9 cellular contexts compared by ENCODE assay signal in genomic region chr11:69639843-69640242, GRCh38. TPM values are rescaled to one million over a fixed set of nuclear protein-coding genes. Genes with fewer than 3 reads are reported as not detected.
DNase-seq lines count a peak whose midpoint lies in the region; ATAC-seq lines count a peak whose summit lies in the region.
"Had no signal": no experiment of that assay in that cellular context is flagged by ENCODE, and none has a peak within 500 bp of the region (broad histone marks: within the 10 kb centered on the region; RNA-seq: fewer than 3 reads in every experiment).

No MANE protein-coding gene starts in this region.

- H3K27me3 ChIP-seq in ACC112 (ENCODE audit: insufficient read depth, low read length) (no peaks in the 10 kb centered on the region), MG63 (no peaks in the 10 kb centered on the region), mucosa of rectum (ENCODE audit: control insufficient read depth in 2 of 2, insufficient read depth in 2 of 2, low read length in 2 of 2) (peaks cover 3 to 12% of the 10 kb centered on the region in 2 donors)

- H3K36me3 Mint-ChIP-seq in dendritic cell treated with granulocyte-macrophage colony-stimulating factor and Interleukin-4, amounts not matched to agents 40 ng/mL and 50 ng/mL, for 4 days (ENCODE audit: low read depth) = no peaks in the 10 kb centered on the region

- DNase-seq in MG63 = no peak
- DNase-seq: NCI-H2227 treated with DMSO at 0.1 percent for 48 hours had no signal

- peak overlapping the region; percentile 98 for H3K4me3 ChIP-seq in ACC112 (ENCODE audit: low read depth, low read length)
- H3K4me3 ChIP-seq in MG63 = peak overlapping the region; percentile 97
- H3K4me3 ChIP-seq in mucosa of rectum (ENCODE audit: low read length in 2 of 2) = peak overlapping the region; percentile 61 to 96

- H3K27ac Mint-ChIP-seq in dendritic cell treated with granulocyte-macrophage colony-stimulating factor and Interleukin-4, amounts not matched to agents 40 ng/mL and 50 ng/mL, for 4 days = no peak overlapping the region

- peaks cover 39% of the 10 kb centered on the region for H3K4me1 Mint-ChIP-seq in dendritic cell treated with granulocyte-macrophage colony-stimulating factor and Interleukin-4, amounts not matched to agents 40 ng/mL and 50 ng/mL, for 4 days (ENCODE audit: low read depth)

- no peak overlapping the region for H3K9ac ChIP-seq in mucosa of rectum (ENCODE audit: low read depth in 1 of 2, low read length in 2 of 2)

- peaks cover 89% of the 10 kb centered on the region for H3K27me3 Mint-ChIP-seq in dendritic cell treated with granulocyte-macrophage colony-stimulating factor and Interleukin-4, amounts not matched to agents 40 ng/mL and 50 ng/mL, for 4 days

- H3K36me3 ChIP-seq in ACC112 (ENCODE audit: insufficient read depth, low read length) = peaks cover 5% of the 10 kb centered on the region; the same call in 1 of the 2 replicates
- peaks cover 29% of the 10 kb centered on the region for H3K36me3 ChIP-seq in MG63
- no peaks in the 10 kb centered on the region for H3K36me3 ChIP-seq in mucosa of rectum (ENCODE audit: control insufficient read depth in 2 of 2, insufficient read depth in 2 of 2, low read length in 2 of 2)

- H3K9me3 Mint-ChIP-seq in dendritic cell treated with granulocyte-macrophage colony-stimulating factor and Interleukin-4, amounts not matched to agents 40 ng/mL and 50 ng/mL, for 4 days = no peaks in the 10 kb centered on the region

- ATAC-seq in GM21528 (IDR thresholded peaks at IDR 0.05; ENCODE audit: low FRiP score, unreplicated experiment) (no peak), HG02623 (IDR thresholded peaks at IDR 0.05; ENCODE audit: unreplicated experiment) (no peak), GM18868 (IDR thresholded peaks at IDR 0.05; ENCODE audit: unreplicated experiment) (no peak), HG02642 (IDR thresholded peaks at IDR 0.05; ENCODE audit: poor library complexity, unreplicated experiment) (no peak)

- H2AFZ ChIP-seq in ACC112 (ENCODE audit: low read length, unreplicated experiment) = peak overlapping the region; percentile 44

- H3K4me1 ChIP-seq in ACC112 (ENCODE audit: control insufficient read depth, insufficient read depth, low read length, unreplicated experiment) (peaks cover 31% of the 10 kb centered on the region), mucosa of rectum (ENCODE audit: control insufficient read depth in 2 of 2, insufficient read depth in 2 of 2, low read length in 2 of 2) (peaks cover 48 to 56% of the 10 kb centered on the region in 2 donors)

- H3K9me3 ChIP-seq in MG63 = no peaks in the 10 kb centered on the region
- no peaks in the 10 kb centered on the region for H3K9me3 ChIP-seq in mucosa of rectum (ENCODE audit: control insufficient read depth in 2 of 2, low read length in 2 of 2)

- intact Hi-C loops in dendritic cell treated with granulocyte-macrophage colony-stimulating factor and Interleukin-4, amounts not matched to agents 40 ng/mL and 50 ng/mL, for 4 days (cut with micrococcal nuclease) = loop anchor here (10.0 kb wide), 2 partner anchors 105 to 195 kb away; no protein-coding TSS in a partner anchor

- H3K79me2 ChIP-seq in ACC112 (ENCODE audit: control insufficient read depth, insufficient read depth, low read length, unreplicated experiment) = peaks cover 49% of the 10 kb centered on the region

- H3K27ac ChIP-seq in ACC112 (ENCODE audit: low read depth, low read length) (peak overlapping the region; percentile 66), mucosa of rectum (ENCODE audit: low read depth in 2 of 2, low read length in 2 of 2) (no peak overlapping the region)

- H3K4me3 Mint-ChIP-seq in dendritic cell treated with granulocyte-macrophage colony-stimulating factor and Interleukin-4, amounts not matched to agents 40 ng/mL and 50 ng/mL, for 4 days = peak overlapping the region; percentile 64

RNA-seq across cellular contexts. Expression of gene CCND1, which starts 1.1 kb away (rescaled TPM):
- total RNA-seq in MG63 (2014; rRNA removed; shearing (Covaris generic); ENCODE audit: low replicate concordance) = 43.8 and 60.7 TPM in 2 replicates

RNA-seq across cellular contexts. Expression of gene LTO1, which starts 35.3 kb away (rescaled TPM):
- total RNA-seq in MG63 (2014; rRNA removed; shearing (Covaris generic); ENCODE audit: low replicate concordance) = 24.6 and 67.6 TPM in 2 replicates
